Comparison of ENCODE assay signal across 3 cellular contexts in the genomic region with DNA sequence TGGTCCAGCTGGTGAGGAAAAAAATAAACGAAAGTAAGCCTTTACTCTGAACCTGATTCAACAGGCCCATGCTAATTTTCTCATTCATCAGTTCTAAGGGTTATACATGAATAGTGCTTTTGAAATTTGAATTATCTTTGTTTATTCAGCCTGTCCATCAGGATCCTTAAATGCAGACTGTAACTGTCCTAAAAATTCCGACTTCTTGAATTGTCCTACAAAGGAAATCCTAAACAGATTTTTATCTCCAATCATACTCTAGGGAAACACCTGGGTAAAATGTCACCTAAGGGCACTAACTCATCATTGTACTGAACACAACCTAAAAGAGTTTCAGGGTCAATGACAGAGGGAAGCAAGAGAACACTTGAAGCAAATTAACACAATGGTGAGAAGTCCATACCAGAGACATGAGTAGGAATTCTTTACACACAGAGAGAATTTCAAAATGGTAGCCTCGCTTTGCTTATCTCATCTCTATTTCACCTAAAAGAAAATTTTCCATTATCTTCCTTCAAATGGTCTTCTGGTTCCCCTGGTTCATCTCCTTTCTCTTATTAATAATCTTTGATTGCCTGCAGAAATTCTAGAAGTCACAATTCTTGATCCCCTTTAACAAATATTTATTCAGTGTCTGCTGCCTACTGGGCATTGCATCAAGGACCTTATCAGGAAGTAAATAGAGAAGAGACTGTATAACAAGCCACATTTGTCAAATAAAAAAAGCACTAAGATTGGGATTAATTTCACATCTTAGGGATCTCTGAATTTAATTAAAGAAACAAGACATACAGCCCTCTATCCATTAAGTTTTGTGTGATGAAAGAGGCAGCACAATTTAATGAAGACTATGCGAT.
A peak's percentile ranks its signal among the peaks of the same experiment; 100 is the strongest.
TF ChIP-seq lines count a peak whose summit lies in the region.

No MANE protein-coding gene starts in this region.

TF ChIP-seq in liver, 16 proteins besides CTCF, POLR2A, EP300 and RAD21:
- TF ChIP-seq YY1 (IDR thresholded peaks at IDR 0.05) (peak; percentile 84), GABPA (IDR thresholded peaks at IDR 0.05 in 1 of 2, conservative IDR thresholded peaks at IDR 0.05 in 1 of 2) (peak in 1 of 2 donors; percentile 21), NR2F2 (IDR thresholded peaks at IDR 0.05) (no peak), RXRA (IDR thresholded peaks at IDR 0.05) (peak in 1 of 2 donors; percentile 29), JUND (IDR thresholded peaks at IDR 0.05) (peak in 1 of 2 donors; percentile 28), FOXA1 (IDR thresholded peaks at IDR 0.05) (peak; percentile 58), FOXA2 (IDR thresholded peaks at IDR 0.05) (peak; percentile 62), TAF1 (conservative IDR thresholded peaks at IDR 0.05) (no peak), ATF3 (IDR thresholded peaks at IDR 0.05) (peak; percentile 33), HNF4G (IDR thresholded peaks at IDR 0.05) (no peak), REST (IDR thresholded peaks at IDR 0.05) (no peak), HNF4A (conservative IDR thresholded peaks at IDR 0.05) (peak; percentile 21 to 41), SP1 (IDR thresholded peaks at IDR 0.05) (no peak), EGR1 (IDR thresholded peaks at IDR 0.05; ENCODE audit: low read depth in 2 of 2) (no peak)
- TF ChIP-seq, protein P1, sequence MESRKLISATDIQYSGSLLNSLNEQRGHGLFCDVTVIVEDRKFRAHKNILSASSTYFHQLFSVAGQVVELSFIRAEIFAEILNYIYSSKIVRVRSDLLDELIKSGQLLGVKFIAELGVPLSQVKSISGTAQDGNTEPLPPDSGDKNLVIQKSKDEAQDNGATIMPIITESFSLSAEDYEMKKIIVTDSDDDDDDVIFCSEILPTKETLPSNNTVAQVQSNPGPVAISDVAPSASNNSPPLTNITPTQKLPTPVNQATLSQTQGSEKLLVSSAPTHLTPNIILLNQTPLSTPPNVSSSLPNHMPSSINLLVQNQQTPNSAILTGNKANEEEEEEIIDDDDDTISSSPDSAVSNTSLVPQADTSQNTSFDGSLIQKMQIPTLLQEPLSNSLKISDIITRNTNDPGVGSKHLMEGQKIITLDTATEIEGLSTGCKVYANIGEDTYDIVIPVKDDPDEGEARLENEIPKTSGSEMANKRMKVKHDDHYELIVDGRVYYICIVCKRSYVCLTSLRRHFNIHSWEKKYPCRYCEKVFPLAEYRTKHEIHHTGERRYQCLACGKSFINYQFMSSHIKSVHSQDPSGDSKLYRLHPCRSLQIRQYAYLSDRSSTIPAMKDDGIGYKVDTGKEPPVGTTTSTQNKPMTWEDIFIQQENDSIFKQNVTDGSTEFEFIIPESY (IDR thresholded peaks at IDR 0.05), result no peak
- TF ChIP-seq, protein P2, sequence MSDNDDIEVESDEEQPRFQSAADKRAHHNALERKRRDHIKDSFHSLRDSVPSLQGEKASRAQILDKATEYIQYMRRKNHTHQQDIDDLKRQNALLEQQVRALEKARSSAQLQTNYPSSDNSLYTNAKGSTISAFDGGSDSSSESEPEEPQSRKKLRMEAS (IDR thresholded peaks at IDR 0.05), result peak; percentile 9

TF ChIP-seq in HepG2, 621 proteins besides CTCF, POLR2A, EP300 and RAD21:
- no peak for TF ChIP-seq REST (IDR thresholded peaks at IDR 0.05; ENCODE audit: borderline replicate concordance in 1 of 2, low read depth in 1 of 2, low read length in 2 of 2)
- no peak for TF ChIP-seq MXD4 (CRISPR knock-in tag; IDR thresholded peaks at IDR 0.05)
- no peak for TF ChIP-seq SRY (CRISPR knock-in tag; IDR thresholded peaks at IDR 0.05)
- TF ChIP-seq ZNF556 (CRISPR knock-in tag; IDR thresholded peaks at IDR 0.05; ENCODE audit: borderline replicate concordance), result no peak
TF ChIP-seq in HepG2: peak in this region for 0.

TF ChIP-seq in endothelial cell of umbilical vein, 7 proteins besides CTCF, POLR2A, EP300 and RAD21:
- TF ChIP-seq EZH2 (IDR thresholded peaks at IDR 0.05; ENCODE audit: borderline replicate concordance, low read depth, low read length, severe bottlenecking), result no peak
- peak; percentile 17 for TF ChIP-seq GATA2 (IDR thresholded peaks at IDR 0.05; ENCODE audit: insufficient read depth, insufficient read length, low read depth, low read length)
TF ChIP-seq in endothelial cell of umbilical vein: peak in this region for 1.
